Comparison of ENCODE assay signal across 24 cellular contexts in genomic region chr15:78182336-78182700, GRCh38. TPM values are rescaled to one million over a fixed set of nuclear protein-coding genes. Genes with fewer than 3 reads are reported as not detected.
"Had no signal": no experiment of that assay in that cellular context is flagged by ENCODE, and none has a peak within 500 bp of the region (broad histone marks: within the 10 kb centered on the region; RNA-seq: fewer than 3 reads in every experiment).

No MANE protein-coding gene starts in this region.

- H3K4me1 ChIP-seq: esophagus squamous epithelium, neural progenitor cell, pancreas, suprapubic skin, thyroid gland had no signal

- DNase-seq: cerebellar nuclear complex; cortex of kidney; effector memory CD8-positive, alpha-beta T cell; erythroblast; esophagus squamous epithelium; hypothalamus; immature natural killer cell; mesenchymal stem cell; midbrain; nucleus accumbens; stimulated activated CD4-positive, alpha-beta T cell treated with anti-CD3 and anti-CD28 coated beads, Interleukin-12 subunit alpha, Interleukin-12 subunit beta, amount 100 ng/mL, for 4 hours; stimulated activated CD4-positive, alpha-beta T cell treated with anti-CD3 and anti-CD28 coated beads, Interleukin-1b, Interleukin-23, amount 100 ng/mL, for 48 hours; stimulated activated CD4-positive, alpha-beta T cell treated with anti-CD3 and anti-CD28 coated beads, Interleukin-4, amount 100 ng/mL, for 1 hour; stimulated activated CD8-positive, alpha-beta memory T cell treated with anti-CD3 and anti-CD28 coated beads, Interleukin-4, amount 100 ng/mL, for 48 hours; stimulated activated naive CD4-positive, alpha-beta T cell; stimulated activated naive CD8-positive, alpha-beta T cell treated with anti-CD3 and anti-CD28 coated beads, Interleukin-15, amount 100 ng/mL, for 72 hours; thyroid gland had no signal

- H3K27me3 ChIP-seq: esophagus squamous epithelium, neural progenitor cell, pancreas, suprapubic skin, thyroid gland had no signal

- H3K9me3 ChIP-seq: esophagus squamous epithelium, pancreas, suprapubic skin, thyroid gland had no signal

- H3K27ac ChIP-seq: esophagus squamous epithelium, neural progenitor cell, pancreas, suprapubic skin, thyroid gland had no signal

- H3K4me3 ChIP-seq: esophagus squamous epithelium, neural progenitor cell, pancreas, smooth muscle cell, suprapubic skin, thyroid gland had no signal

- H3K36me3 ChIP-seq: esophagus squamous epithelium, neural progenitor cell, pancreas, suprapubic skin, thyroid gland had no signal

RNA-seq across cellular contexts. Expression of gene ACSBG1, which starts 52.0 kb away (rescaled TPM):
- total RNA-seq: dermis microvascular lymphatic vessel endothelial cell, lung microvascular endothelial cell, progenitor cell of endocrine pancreas, thyroid gland had no signal
